ENCODE assay signal across 8 cellular contexts in the genomic region with DNA sequence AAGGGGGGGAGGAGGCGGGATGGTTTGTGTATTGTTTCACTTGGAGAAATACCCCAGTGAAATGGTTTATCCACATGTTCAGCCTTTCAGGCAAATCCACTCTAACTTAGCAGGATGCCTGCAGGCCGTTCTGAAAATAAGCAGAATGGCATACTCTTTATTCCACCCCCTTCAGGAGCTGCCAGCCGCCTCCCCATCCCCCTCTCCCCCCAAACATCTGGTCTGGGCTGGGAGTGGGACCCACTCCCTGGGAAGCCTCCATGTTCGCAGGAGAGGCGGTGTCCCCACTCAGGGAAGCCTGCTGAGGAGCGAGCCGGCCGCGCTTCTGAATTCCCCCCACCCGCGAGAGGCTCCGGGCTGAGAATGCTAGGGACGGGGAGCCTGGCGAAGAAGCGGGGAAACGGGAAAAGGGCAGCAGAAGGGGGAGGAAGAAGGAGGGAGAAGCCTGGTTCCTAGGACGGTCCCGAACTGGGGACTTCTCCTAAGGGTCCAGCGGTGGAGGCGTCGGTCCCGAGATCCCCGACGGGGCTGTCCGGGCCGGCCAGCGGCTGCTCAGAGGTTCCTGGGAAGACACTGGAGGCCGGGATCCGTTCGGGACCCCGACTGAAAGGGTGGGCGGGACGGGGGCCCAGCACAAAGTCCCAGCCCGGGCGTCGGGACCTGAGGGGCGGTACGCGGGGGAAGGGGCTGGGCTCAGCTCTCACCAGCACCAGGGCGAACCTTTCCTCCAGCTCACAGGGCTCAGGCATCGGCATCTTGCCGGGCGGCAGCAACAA. TPM values are rescaled to one million over a fixed set of nuclear protein-coding genes. Genes with fewer than 3 reads are reported as not detected.
DNase-seq lines count a peak whose midpoint lies in the region; ATAC-seq and TF ChIP-seq lines count a peak whose summit lies in the region.

No MANE protein-coding gene starts in this region.

- peak in 5 of 6 experiments; percentile 27 to 59 (median 53) for DNase-seq in stimulated activated naive CD4-positive, alpha-beta T cell (lab: John Stamatoyannopoulos, UW)
- DNase-seq in stimulated activated naive CD4-positive, alpha-beta T cell treated with Interleukin-2 at 50 U/mL for 16 hours (lab: John Stamatoyannopoulos, UW) = no peak
- peak; percentile 21 for DNase-seq in T-helper 2 cell treated with Interferon-gamma antibody and Interleukin-4, amounts not matched to agents 5 μg/mL and 100 μg/mL, for 36 hours (ENCODE audit: low spot score)
- DNase-seq in chondrocyte (ENCODE audit: low spot score) = no peak
- DNase-seq in left kidney (ENCODE audit: low read depth, low spot score) = peak; percentile 82
- peak in 2 of 3 experiments; percentile 7 to 9 for DNase-seq in stimulated activated CD4-positive, alpha-beta T cell treated with anti-CD3 and anti-CD28 coated beads, TNF-alpha, amount 100 ng/mL, for 24 hours (ENCODE audit: low read depth in 3 of 3)
- DNase-seq in KG1 (lab: John Stamatoyannopoulos, UW) = no peak

- ATAC-seq in HG03108 (IDR thresholded peaks at IDR 0.05; ENCODE audit: unreplicated experiment) = peak; percentile 11

- peak overlapping the region; percentile 90 for H3K4me3 Mint-ChIP-seq in T-helper 2 cell treated with Interferon-gamma antibody and Interleukin-4, amounts not matched to agents 5 μg/mL and 100 μg/mL, for 36 hours
- peak overlapping the region; percentile 94 for H3K4me3 Mint-ChIP-seq in chondrocyte (ENCODE audit: unreplicated experiment)

- TF ChIP-seq CTCF in chondrocyte (IDR thresholded peaks at IDR 0.05) = no peak

- peaks cover 2% of the 10 kb centered on the region for H3K36me3 Mint-ChIP-seq in T-helper 2 cell treated with Interferon-gamma antibody and Interleukin-4, amounts not matched to agents 5 μg/mL and 100 μg/mL, for 36 hours (ENCODE audit: low read depth)
- no peaks in the 10 kb centered on the region for H3K36me3 Mint-ChIP-seq in chondrocyte (ENCODE audit: low read depth)

- no peaks in the 10 kb centered on the region for H3K9me3 Mint-ChIP-seq in T-helper 2 cell treated with Interferon-gamma antibody and Interleukin-4, amounts not matched to agents 5 μg/mL and 100 μg/mL, for 36 hours
- no peaks in the 10 kb centered on the region for H3K9me3 Mint-ChIP-seq in chondrocyte (ENCODE audit: low read depth)

- peaks cover 21% of the 10 kb centered on the region for H3K27me3 Mint-ChIP-seq in T-helper 2 cell treated with Interferon-gamma antibody and Interleukin-4, amounts not matched to agents 5 μg/mL and 100 μg/mL, for 36 hours (ENCODE audit: low read depth)
- H3K27me3 Mint-ChIP-seq in chondrocyte (ENCODE audit: low read depth) = peaks cover 2% of the 10 kb centered on the region

- H3K27ac Mint-ChIP-seq in T-helper 2 cell treated with Interferon-gamma antibody and Interleukin-4, amounts not matched to agents 5 μg/mL and 100 μg/mL, for 36 hours = peak overlapping the region; percentile 79
- peak overlapping the region; percentile 96 for H3K27ac Mint-ChIP-seq in chondrocyte (ENCODE audit: unreplicated experiment)

- H3K4me1 Mint-ChIP-seq in T-helper 2 cell treated with Interferon-gamma antibody and Interleukin-4, amounts not matched to agents 5 μg/mL and 100 μg/mL, for 36 hours (ENCODE audit: low read depth) = peaks cover 40% of the 10 kb centered on the region
- H3K4me1 Mint-ChIP-seq in chondrocyte (ENCODE audit: low read depth) = peaks cover 51% of the 10 kb centered on the region

RNA-seq across cellular contexts. Expression of gene FMNL3, which starts 0.7 kb away (rescaled TPM):
- total RNA-seq in chondrocyte = 49.4 to 55.8 TPM (median 55.6 TPM) in 3 replicates

RNA-seq across cellular contexts. Expression of gene TMBIM6, which starts 34.8 kb away (rescaled TPM):
- 321 to 344 TPM (median 335 TPM) in 3 replicates for total RNA-seq in chondrocyte

Comparison
In these comparisons a context has a peak if more than half of its experiments do, and no peak if none do; other contexts are left out.
1. DNase-seq: peak in stimulated activated naive CD4-positive, alpha-beta T cell (5 of 6), T-helper 2 cell treated with Interferon-gamma antibody and Interleukin-4, amounts not matched to agents 5 μg/mL and 100 μg/mL, for 36 hours (single experiment), left kidney (single experiment) and stimulated activated CD4-positive, alpha-beta T cell treated with anti-CD3 and anti-CD28 coated beads, TNF-alpha, amount 100 ng/mL, for 24 hours (2 of 3); none in stimulated activated naive CD4-positive, alpha-beta T cell treated with Interleukin-2 at 50 U/mL for 16 hours (single experiment), chondrocyte (single experiment) and KG1 (single experiment).